Comparison of ENCODE assay signal across 9 cellular contexts in the genomic region with DNA sequence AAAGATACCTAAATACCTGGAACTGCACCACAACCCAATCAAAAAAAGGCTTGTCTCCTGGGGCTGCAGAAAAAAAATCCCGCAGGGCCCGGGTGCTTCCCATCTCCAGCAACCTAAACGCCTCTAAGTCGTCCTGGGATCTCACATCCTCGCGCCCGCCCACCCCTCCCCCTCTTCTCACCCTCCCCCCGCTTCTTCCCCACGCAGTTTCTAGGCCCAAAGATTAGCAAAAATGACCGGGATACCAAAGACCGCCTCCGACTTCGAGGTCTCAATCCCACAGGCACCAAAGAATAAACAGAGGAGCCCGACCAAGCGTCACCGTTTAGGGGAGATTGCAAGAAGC. TPM values are rescaled to one million over a fixed set of nuclear protein-coding genes. Genes with fewer than 3 reads are reported as not detected.
DNase-seq lines count a peak whose midpoint lies in the region; ATAC-seq, FAIRE-seq and TF ChIP-seq lines count a peak whose summit lies in the region.
"Had no signal": no experiment of that assay in that cellular context is flagged by ENCODE, and none has a peak within 500 bp of the region (broad histone marks: within the 10 kb centered on the region; RNA-seq: fewer than 3 reads in every experiment).

No MANE protein-coding gene starts in this region.

- no peak for TF ChIP-seq CTCF in C4-2B (conservative IDR thresholded peaks at IDR 0.05)
- TF ChIP-seq CTCF in HFFc6 (IDR thresholded peaks at IDR 0.05) = no peak
- no peak for TF ChIP-seq CTCF in WERI-Rb-1 (IDR thresholded peaks at IDR 0.05; ENCODE audit: low read depth, low read length)
- no peak for TF ChIP-seq CTCF in foreskin keratinocyte (conservative IDR thresholded peaks at IDR 0.05)
- TF ChIP-seq CTCF in osteocyte (IDR thresholded peaks at IDR 0.05) = no peak

- H3K4me3 ChIP-seq in WERI-Rb-1 (ENCODE audit: low read depth, low read length) = peak overlapping the region; percentile 80

- FAIRE-seq in RCC 7860 (lab: Jason Lieb, UNC) = no peak
- FAIRE-seq: TTC549 had no signal

- H3K27ac Mint-ChIP-seq in HFFc6 (peak overlapping the region; percentile 100), osteocyte (ENCODE audit: unreplicated experiment) (peak overlapping the region; percentile 100)

- H3K4me3 Mint-ChIP-seq in HFFc6 = peak overlapping the region; percentile 100
- H3K4me3 Mint-ChIP-seq in osteocyte (ENCODE audit: unreplicated experiment) = peak overlapping the region; percentile 100

- H3K4me1 ChIP-seq in foreskin keratinocyte = no peaks in the 10 kb centered on the region

- peaks cover 3% of the 10 kb centered on the region for H3K9me3 ChIP-seq in WERI-Rb-1 (ENCODE audit: severe bottlenecking)

- peak; percentile 47 for ATAC-seq in foreskin keratinocyte

- H3K9me3 Mint-ChIP-seq in HFFc6 = no peaks in the 10 kb centered on the region
- H3K9me3 Mint-ChIP-seq in osteocyte (ENCODE audit: unreplicated experiment) = peaks cover 3% of the 10 kb centered on the region

- H3K27ac ChIP-seq in C4-2B (peak overlapping the region; percentile 88), WERI-Rb-1 (peak overlapping the region; percentile 98), foreskin keratinocyte (no peak overlapping the region)

- peaks cover 8% of the 10 kb centered on the region for H3K36me3 ChIP-seq in WERI-Rb-1

- peaks cover 4% of the 10 kb centered on the region for H3K27me3 ChIP-seq in WERI-Rb-1 (ENCODE audit: insufficient read depth, low read depth, severe bottlenecking)
- no peaks in the 10 kb centered on the region for H3K27me3 ChIP-seq in foreskin keratinocyte

- peaks cover 2% of the 10 kb centered on the region; the same call in 1 of the 2 replicates for H3K27me3 Mint-ChIP-seq in HFFc6 (ENCODE audit: insufficient read depth)
- no peaks in the 10 kb centered on the region for H3K27me3 Mint-ChIP-seq in osteocyte (ENCODE audit: unreplicated experiment)

- 0 out of 2 replicates have a peak, but pooled peaks cover 4% of the 10 kb centered on the region for H3K36me3 Mint-ChIP-seq in HFFc6 (ENCODE audit: low read depth)
- H3K36me3 Mint-ChIP-seq in osteocyte (ENCODE audit: unreplicated experiment) = no peaks in the 10 kb centered on the region

- no peak for DNase-seq in HFFc6
- DNase-seq in WERI-Rb-1 = peak; percentile 12
- DNase-seq in foreskin keratinocyte = no peak
- no peak for DNase-seq in osteocyte (ENCODE audit: extremely low spot score, unreplicated experiment)
- no peak for DNase-seq in effector CD8-positive, alpha-beta T cell (lab: John Stamatoyannopoulos, UW)
- no peak for DNase-seq in kidney glomerular epithelial cell (lab: John Stamatoyannopoulos, UW)
- DNase-seq in RCC 7860 (ENCODE audit: low spot score) = no peak

- H3K4me1 Mint-ChIP-seq in HFFc6 (ENCODE audit: low read depth) (peaks cover 26% of the 10 kb centered on the region), osteocyte (ENCODE audit: unreplicated experiment) (peaks cover 13% of the 10 kb centered on the region)

RNA-seq across cellular contexts. Expression of gene ATRX, which starts 0.6 kb away (rescaled TPM):
- total RNA-seq in HFFc6 (2021; fragmentation: NEBNext Ultra II Directional; extraction: Animal tissue kit (Norgen Biotek cat#: 25700)) = 10 to 100 TPM; 49.4 to 65.1 (median 54.5) TPM
- total RNA-seq in foreskin keratinocyte (35.1 and 38.4 TPM in 2 replicates), osteocyte (102 and 103 TPM in 2 replicates)
- polyA plus RNA-seq in foreskin keratinocyte = 4.0 and 4.2 TPM in 2 replicates
